ENCODE assay signal across 15 cellular contexts in genomic region chr16:67923414-67924127, GRCh38. TPM values are rescaled to one million over a fixed set of nuclear protein-coding genes. Genes with fewer than 3 reads are reported as not detected.
A peak's percentile ranks its signal among the peaks of the same experiment; 100 is the strongest.
DNase-seq lines count a peak whose midpoint lies in the region; ATAC-seq and TF ChIP-seq lines count a peak whose summit lies in the region.
"Had no signal": no experiment of that assay in that cellular context is flagged by ENCODE, and none has a peak within 500 bp of the region (broad histone marks: within the 10 kb centered on the region; RNA-seq: fewer than 3 reads in every experiment).

No MANE protein-coding gene starts in this region.

- H3K4me3 ChIP-seq in right atrium auricular region (no peak overlapping the region), SJCRH30 (no peak overlapping the region)
- no peak overlapping the region for H3K4me3 ChIP-seq in naive thymus-derived CD4-positive, alpha-beta T cell (ENCODE audit: low read length)
- H3K4me3 ChIP-seq: ascending aorta had no signal

- H3K36me3 Mint-ChIP-seq in naive thymus-derived CD4-positive, alpha-beta T cell, result peaks cover 0 to 7% (median 0%) of the 10 kb centered on the region in 5 donors

- H3K4me1 ChIP-seq in right atrium auricular region (peaks cover 0 to 70% of the 10 kb centered on the region in 2 donors), SJCRH30 (peaks cover 4% of the 10 kb centered on the region; the same call in 1 of the 2 replicates)
- H3K4me1 ChIP-seq in naive thymus-derived CD4-positive, alpha-beta T cell (ENCODE audit: control insufficient read depth in 2 of 2, insufficient read depth in 2 of 2, low read length in 2 of 2), result no peaks in the 10 kb centered on the region

- no peaks in the 10 kb centered on the region for H3K27me3 Mint-ChIP-seq in naive thymus-derived CD4-positive, alpha-beta T cell

- intact Hi-C loops in naive thymus-derived CD4-positive, alpha-beta T cell (cut with micrococcal nuclease), result no loop called here

- H3K27ac ChIP-seq in 22Rv1 (peak overlapping the region; percentile 54; the same call in 1 of the 2 replicates), right atrium auricular region (peak overlapping the region; percentile 19 to 39), SJCRH30 (no peak overlapping the region)
- H3K27ac ChIP-seq in naive thymus-derived CD4-positive, alpha-beta T cell (ENCODE audit: low read depth, low read length), result no peak overlapping the region
- H3K27ac ChIP-seq: ascending aorta, KMS-11 had no signal

- H3K9me3 ChIP-seq in right atrium auricular region, result no peaks in the 10 kb centered on the region
- no peaks in the 10 kb centered on the region for H3K9me3 ChIP-seq in naive thymus-derived CD4-positive, alpha-beta T cell (ENCODE audit: control insufficient read depth in 2 of 3, low read length in 3 of 3)
- no peaks in the 10 kb centered on the region for H3K9me3 ChIP-seq in SJCRH30 (replicated peaks)
- H3K9me3 ChIP-seq: ascending aorta had no signal

- H3K4me3 Mint-ChIP-seq in naive thymus-derived CD4-positive, alpha-beta T cell, result no peak overlapping the region

- H3K9me3 Mint-ChIP-seq in naive thymus-derived CD4-positive, alpha-beta T cell, result no peaks in the 10 kb centered on the region

- CTCF ChIA-PET in naive thymus-derived CD4-positive, alpha-beta T cell (lab: Charles Lee), result interaction anchor here (1.8 kb wide), 1 partner anchor 40 kb away, joined by 5 read pairs; no protein-coding TSS in a partner anchor

- H3K27me3 ChIP-seq in right atrium auricular region (no peaks in the 10 kb centered on the region), SJCRH30 (no peaks in the 10 kb centered on the region)
- H3K27me3 ChIP-seq in naive thymus-derived CD4-positive, alpha-beta T cell (ENCODE audit: control insufficient read depth in 2 of 2, insufficient read depth in 2 of 2, low read length in 2 of 2), result no peaks in the 10 kb centered on the region
- H3K27me3 ChIP-seq: ascending aorta had no signal

- no peak for ATAC-seq in naive thymus-derived CD4-positive, alpha-beta T cell

- peaks cover 0 to 21% (median 15%) of the 10 kb centered on the region in 7 donors for H3K4me1 Mint-ChIP-seq in naive thymus-derived CD4-positive, alpha-beta T cell

- DNase-seq in DMS153 treated with DMSO at 0.1 percent for 48 hours (lab: John Stamatoyannopoulos, UW; ENCODE audit: unreplicated experiment) (peak; percentile 45), RPMI8226 (peak; percentile 86), right atrium auricular region (ENCODE audit: low spot score) (no peak), NCI-H146 (lab: John Stamatoyannopoulos, UW) (no peak), NCI-H526 treated with DMSO at 0.1 percent for 48 hours (lab: John Stamatoyannopoulos, UW) (no peak), SJCRH30 (no peak)
- DNase-seq in naive thymus-derived CD4-positive, alpha-beta T cell, result no peak
- DNase-seq: activated CD8-positive, alpha-beta memory T cell treated with anti-CD3 and anti-CD28 coated beads, Interleukin-2, amount 50 U/mL, for 4 hours; midbrain; NCI-H524 treated with DMSO at 0.1 percent for 48 hours; stimulated activated CD4-positive, alpha-beta T cell treated with anti-CD3 and anti-CD28 coated beads, Interleukin-4, amount 100 ng/mL, for 1 hour; stimulated activated naive CD4-positive, alpha-beta T cell treated with Interleukin-2 at 50 U/mL for 16 hours had no signal

- POLR2A ChIA-PET in naive thymus-derived CD4-positive, alpha-beta T cell (lab: Charles Lee), result no interaction called here

- H3K36me3 ChIP-seq in right atrium auricular region (peaks cover 10% of the 10 kb centered on the region), SJCRH30 (no peaks in the 10 kb centered on the region)
- H3K36me3 ChIP-seq in naive thymus-derived CD4-positive, alpha-beta T cell (ENCODE audit: control insufficient read depth in 2 of 3, insufficient read depth in 3 of 3, low read length in 3 of 3), result peaks cover 0 to 45% (median 0%) of the 10 kb centered on the region in 3 experiments

- TF ChIP-seq CTCF in 22Rv1 (IDR thresholded peaks at IDR 0.05) (no peak), right atrium auricular region (IDR thresholded peaks at IDR 0.05) (no peak)

- H3K27ac Mint-ChIP-seq in naive thymus-derived CD4-positive, alpha-beta T cell, result peak overlapping the region in 4 of 9 donors; percentile 12 to 36 (median 24)

RNA-seq across cellular contexts. Expression of gene CTRL, which starts 8.1 kb away (rescaled TPM):
- under 1 TPM in 1 of 2 donors, not detected in 1; 0.59 TPM for total RNA-seq in right atrium auricular region
- 10 to 100 TPM in 2 of 5 experiments, 1 to 10 TPM in 3; 7.9 to 15.1 (median 9.3) TPM for total RNA-seq in naive thymus-derived CD4-positive, alpha-beta T cell
- polyA plus RNA-seq in naive thymus-derived CD4-positive, alpha-beta T cell, result 1 to 10 TPM; 1.3 to 2.5 TPM
- total RNA-seq in SJCRH30 (2014; rRNA removed; shearing (Covaris generic)), result 0.99 and 1.7 TPM in 2 replicates

RNA-seq across cellular contexts. Expression of gene PSMB10, which starts 13.1 kb away (rescaled TPM):
- 10 to 100 TPM; 37.3 to 38.4 TPM for total RNA-seq in right atrium auricular region
- 100 to 1,000 TPM; 101 to 370 (median 142) TPM for total RNA-seq in naive thymus-derived CD4-positive, alpha-beta T cell
- 100 to 1,000 TPM; 522 to 542 TPM for polyA plus RNA-seq in naive thymus-derived CD4-positive, alpha-beta T cell
- total RNA-seq in SJCRH30 (2014; rRNA removed; shearing (Covaris generic)), result 7.4 and 7.6 TPM in 2 replicates

RNA-seq across cellular contexts. Expression of gene LCAT, which starts 20.3 kb away (rescaled TPM):
- 10 to 100 TPM in 1 of 2 donors, 1 to 10 TPM in 1; 2.9 to 11.8 TPM for total RNA-seq in right atrium auricular region
- total RNA-seq in naive thymus-derived CD4-positive, alpha-beta T cell, result 10 to 100 TPM in 4 of 5 experiments, 1 to 10 TPM in 1; 9.4 to 23.6 (median 19.6) TPM
- 1 to 10 TPM in 1 of 2 donors, under 1 TPM in 1; 0.33 to 1.5 TPM for polyA plus RNA-seq in naive thymus-derived CD4-positive, alpha-beta T cell
- 2.3 and 4.5 TPM in 2 replicates for total RNA-seq in SJCRH30 (2014; rRNA removed; shearing (Covaris generic))

RNA-seq across cellular contexts. Expression of gene PSKH1, which starts 30.5 kb away (rescaled TPM):
- 10 to 100 TPM; 18.4 to 23.2 TPM for total RNA-seq in right atrium auricular region
- 10 to 100 TPM; 18.0 to 28.5 (median 23.3) TPM for total RNA-seq in naive thymus-derived CD4-positive, alpha-beta T cell
- 10 to 100 TPM; 20.7 to 34.0 TPM for polyA plus RNA-seq in naive thymus-derived CD4-positive, alpha-beta T cell
- 5.6 and 6.1 TPM in 2 replicates for total RNA-seq in SJCRH30 (2014; rRNA removed; shearing (Covaris generic))

RNA-seq across cellular contexts. Expression of gene NRN1L, which starts 38.9 kb away (rescaled TPM):
- total RNA-seq in right atrium auricular region, result not detected
- 1 to 10 TPM; 1.1 to 6.4 (median 3.2) TPM for total RNA-seq in naive thymus-derived CD4-positive, alpha-beta T cell
- polyA plus RNA-seq in naive thymus-derived CD4-positive, alpha-beta T cell, result not detected
- total RNA-seq in SJCRH30 (2014; rRNA removed; shearing (Covaris generic)), result not detected in 2 replicates
- total RNA-seq: ascending aorta had no signal

Comparison
In these comparisons a context has a peak if more than half of its experiments do, and no peak if none do; other contexts are left out.
1. H3K27ac ChIP-seq: peak in 22Rv1 (single experiment) and right atrium auricular region (2 of 2); none in naive thymus-derived CD4-positive, alpha-beta T cell (single experiment) and SJCRH30 (single experiment).
2. DNase-seq: peak in DMS153 treated with DMSO at 0.1 percent for 48 hours (single experiment) and RPMI8226 (single experiment); none in right atrium auricular region (single experiment), NCI-H146 (single experiment), NCI-H526 treated with DMSO at 0.1 percent for 48 hours (single experiment), naive thymus-derived CD4-positive, alpha-beta T cell (0 of 9) and SJCRH30 (0 of 2).